Comparison of ENCODE assay signal across 8 cellular contexts in the genomic region with DNA sequence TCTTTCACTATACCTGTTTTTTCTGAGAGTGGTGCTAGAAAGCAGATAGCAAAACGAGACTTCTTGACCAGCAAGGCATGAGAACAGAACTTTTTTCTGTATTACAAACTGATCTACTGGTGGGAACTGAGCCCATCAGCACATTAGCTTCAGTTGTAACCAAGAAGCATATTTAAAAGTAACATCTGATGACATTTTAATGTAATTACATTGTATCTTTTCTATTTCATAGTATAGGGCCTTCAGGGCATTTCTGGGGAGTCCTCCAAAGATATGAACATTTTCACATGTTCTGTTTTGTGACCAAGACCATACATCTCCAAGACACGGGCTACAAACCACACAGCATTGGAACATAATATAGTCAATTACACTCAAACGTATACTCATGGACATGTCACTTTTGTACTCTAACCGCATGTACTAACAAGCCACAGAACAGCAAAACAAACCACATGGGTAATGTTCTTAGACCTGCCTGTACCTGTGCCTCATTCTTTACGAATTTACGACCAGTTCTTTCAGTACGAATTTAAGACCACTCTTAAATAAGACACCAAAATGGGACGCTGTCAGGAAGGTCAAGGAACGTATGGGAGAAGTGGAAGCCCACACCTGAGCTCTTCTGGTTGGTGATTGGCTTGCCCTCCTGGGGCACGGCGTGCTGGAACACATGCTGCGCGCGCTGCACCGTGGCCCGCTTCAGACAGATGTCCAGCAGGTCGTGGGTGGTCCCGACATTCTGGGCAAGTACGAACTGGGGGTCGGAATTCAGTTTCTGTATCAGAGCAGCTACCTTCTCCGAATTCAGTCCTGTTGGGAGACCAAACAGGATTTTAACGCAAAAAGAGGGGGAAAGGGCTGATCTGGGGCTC. TPM values are rescaled to one million over a fixed set of nuclear protein-coding genes. Genes with fewer than 3 reads are reported as not detected.
DNase-seq lines count a peak whose midpoint lies in the region; ATAC-seq and TF ChIP-seq lines count a peak whose summit lies in the region.

No MANE protein-coding gene starts in this region.

- H3K4me1 Mint-ChIP-seq in CD14-positive monocyte: peaks cover 14% of the 10 kb centered on the region
- peaks cover 18% of the 10 kb centered on the region for H3K4me1 Mint-ChIP-seq in chondrocyte (ENCODE audit: low read depth)

- H3K9me3 Mint-ChIP-seq in CD14-positive monocyte (peaks cover 0 to 4% (median 0%) of the 10 kb centered on the region in 7 donors), chondrocyte (ENCODE audit: low read depth) (no peaks in the 10 kb centered on the region)

- H3K27ac Mint-ChIP-seq in CD14-positive monocyte (peak overlapping the region in 6 of 7 donors; percentile 14 to 89 (median 50)), chondrocyte (ENCODE audit: unreplicated experiment) (peak overlapping the region; percentile 77)

- peak overlapping the region; percentile 97 for H2AFZ ChIP-seq in KMS-11 (ENCODE audit: low read depth)

- 17% methylated on average over 9 of the region's 22 CpGs for WGBS in right lobe of liver (ENCODE audit: insufficient coverage, low coverage, low lambda C conversion rate, missing lambda C conversion rate)

- peak overlapping the region; percentile 55 for H3K4me2 ChIP-seq in KMS-11

- H3K27me3 ChIP-seq in KMS-11 (ENCODE audit: insufficient read depth, low read depth) (no peaks in the 10 kb centered on the region), right lobe of liver (no peaks in the 10 kb centered on the region)

- H3K27ac ChIP-seq in KMS-11: peak overlapping the region; percentile 50
- H3K27ac ChIP-seq in right lobe of liver: peak overlapping the region in 2 of 3 donors; percentile 36 to 52

- TF ChIP-seq POLR2A in right lobe of liver (IDR thresholded peaks at IDR 0.05): no peak

- peaks cover 17% of the 10 kb centered on the region; the same call in 1 of the 2 replicates for H3K79me2 ChIP-seq in KMS-11 (ENCODE audit: insufficient read depth, low read depth)

- H3K9ac ChIP-seq in KMS-11: peak overlapping the region; percentile 79

- H3K4me3 Mint-ChIP-seq in CD14-positive monocyte (peak overlapping the region; percentile 89 to 95), chondrocyte (ENCODE audit: unreplicated experiment) (peak overlapping the region; percentile 91)

- H3K9me3 ChIP-seq in right lobe of liver: no peaks in the 10 kb centered on the region

- H3K27me3 Mint-ChIP-seq in CD14-positive monocyte (ENCODE audit: low read depth in 3 of 3) (peaks cover 4 to 8% (median 8%) of the 10 kb centered on the region in 3 donors), chondrocyte (ENCODE audit: low read depth) (no peaks in the 10 kb centered on the region)

- H3K4me3 ChIP-seq in KMS-11 (IDR thresholded peaks at IDR 0.05; ENCODE audit: insufficient read depth, low read depth, low read length) (peak overlapping the region; percentile 55), right lobe of liver (peak overlapping the region; percentile 71 to 90 (median 77))

- intact Hi-C loops in CD14-positive monocyte (cut with micrococcal nuclease): loop anchor here (5.0 to 10.0 kb wide), 2 partner anchors 46 to 94 kb away; no protein-coding TSS in a partner anchor
- intact Hi-C loops in right lobe of liver (cut with DNase I): no loop called here

- H3K36me3 ChIP-seq in KMS-11 (ENCODE audit: insufficient read depth) (peaks cover 17% of the 10 kb centered on the region; the same call in 1 of the 2 replicates), right lobe of liver (peaks cover 0 to 10% (median under 1%) of the 10 kb centered on the region in 4 donors)

- H3K36me3 Mint-ChIP-seq in CD14-positive monocyte (peaks cover 23 to 25% of the 10 kb centered on the region in 2 donors), chondrocyte (ENCODE audit: low read depth) (peaks cover 6% of the 10 kb centered on the region)

- H3K4me1 ChIP-seq in KMS-11 (ENCODE audit: low read depth, poor library complexity, severe bottlenecking) (peaks cover 18% of the 10 kb centered on the region), right lobe of liver (peaks cover 0 to 10% (median 0%) of the 10 kb centered on the region in 4 donors)

- ATAC-seq in GM19324 (IDR thresholded peaks at IDR 0.05; ENCODE audit: low FRiP score, unreplicated experiment): peak; percentile 39
- peak; percentile 56 to 71 (median 66) for ATAC-seq in right lobe of liver

- TF ChIP-seq CTCF in CD14-positive monocyte (IDR thresholded peaks at IDR 0.05) (no peak), KMS-11 (conservative IDR thresholded peaks at IDR 0.05; ENCODE audit: low read depth, low read length) (no peak), chondrocyte (IDR thresholded peaks at IDR 0.05) (no peak), right lobe of liver (IDR thresholded peaks at IDR 0.05) (no peak)

- no peaks in the 10 kb centered on the region for H4K20me1 ChIP-seq in KMS-11 (ENCODE audit: insufficient read depth)

- no peak for DNase-seq in CD14-positive monocyte (ENCODE audit: low spot score)
- DNase-seq in UCSD-AML1 (lab: John Stamatoyannopoulos, UW; ENCODE audit: unreplicated experiment): peak; percentile 49
- no peak for DNase-seq in chondrocyte (ENCODE audit: low spot score)
- DNase-seq in right lobe of liver: peak; percentile 50 to 59 (median 58)
- DNase-seq in stimulated activated CD8-positive, alpha-beta memory T cell treated with anti-CD3 and anti-CD28 coated beads, Interleukin-12 subunit alpha, Interleukin-12 subunit beta, amount 100 ng/mL, for 4 hours (ENCODE audit: low read depth): peak; percentile 14
- DNase-seq in retina: no peak

RNA-seq across cellular contexts. Expression of a gene that starts 0.8 kb away (rescaled TPM):
- 10 to 100 TPM; 10.4 to 10.8 TPM for polyA plus RNA-seq in CD14-positive monocyte
- total RNA-seq in chondrocyte (44.5 to 60.2 TPM (median 49.5 TPM) in 3 replicates), right lobe of liver (1 to 10 TPM; 7.0 to 9.2 (median 7.3) TPM)

RNA-seq across cellular contexts. Expression of a gene that starts 42.9 kb away (rescaled TPM):
- polyA plus RNA-seq in CD14-positive monocyte: not detected
- not detected in 3 replicates for total RNA-seq in chondrocyte
- not detected for total RNA-seq in right lobe of liver

RNA-seq across cellular contexts. Expression of a gene that starts 55.4 kb away (rescaled TPM):
- polyA plus RNA-seq in CD14-positive monocyte: not detected
- total RNA-seq in chondrocyte (not detected in 3 replicates), right lobe of liver (not detected)

Comparison
In these comparisons a context has a peak if more than half of its experiments do, and no peak if none do; other contexts are left out.
1. DNase-seq: peak in UCSD-AML1 (single experiment), right lobe of liver (3 of 3) and stimulated activated CD8-positive, alpha-beta memory T cell treated with anti-CD3 and anti-CD28 coated beads, Interleukin-12 subunit alpha, Interleukin-12 subunit beta, amount 100 ng/mL, for 4 hours (single experiment); none in CD14-positive monocyte (single experiment), chondrocyte (single experiment) and retina (single experiment).
2. intact Hi-C loops: an anchor here in CD14-positive monocyte (5.0 to 10.0 kb wide); none called in right lobe of liver.